ENCODE assay signal across 15 cellular contexts in the genomic region with DNA sequence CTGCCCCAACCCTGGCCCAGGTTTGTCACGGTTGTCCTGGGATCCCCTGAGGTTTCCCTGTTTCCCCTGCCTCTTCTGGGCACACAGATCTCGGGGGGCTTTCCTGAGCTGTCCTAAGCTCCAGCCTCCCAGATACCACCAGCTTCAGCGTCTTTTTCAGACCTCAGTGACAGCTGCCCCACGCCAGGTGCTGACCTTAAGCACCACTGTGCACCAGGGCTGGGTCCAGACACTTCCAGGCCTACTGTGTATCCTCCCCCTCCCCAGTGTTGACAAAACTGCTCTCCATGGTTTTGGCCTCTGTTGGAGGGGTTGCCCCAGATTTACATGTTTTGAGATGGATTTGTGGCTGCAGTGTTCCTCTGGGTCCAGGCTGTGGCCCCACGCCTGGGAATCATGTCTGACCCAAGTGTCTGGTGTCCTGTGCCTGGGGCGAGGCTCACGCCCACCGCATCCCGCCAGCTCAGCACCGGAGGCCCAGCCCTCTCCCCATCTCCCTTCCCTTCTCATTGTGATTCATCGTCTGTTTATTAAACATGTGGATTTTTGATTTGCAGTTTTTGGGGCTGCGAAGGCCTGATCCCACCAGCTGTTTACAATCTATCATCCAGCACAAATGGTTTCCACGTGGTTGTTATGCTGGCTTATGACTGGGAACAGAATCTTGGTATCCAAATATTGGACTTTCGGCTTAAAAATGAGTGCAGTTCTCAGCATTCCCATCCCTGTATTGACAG.
DNase-seq lines count a peak whose midpoint lies in the region; ATAC-seq and TF ChIP-seq lines count a peak whose summit lies in the region.
"Had no signal": no experiment of that assay in that cellular context is flagged by ENCODE, and none has a peak within 500 bp of the region (broad histone marks: within the 10 kb centered on the region; RNA-seq: fewer than 3 reads in every experiment).

No MANE protein-coding gene starts in this region.

- H3K27ac Mint-ChIP-seq in progenitor cell of endocrine pancreas: peak overlapping the region; percentile 56
- H3K27ac Mint-ChIP-seq: IgD-negative memory B cell; naive thymus-derived CD4-positive, alpha-beta T cell had no signal

- H3K4me1 Mint-ChIP-seq in progenitor cell of endocrine pancreas (ENCODE audit: low read depth): peaks cover 4% of the 10 kb centered on the region
- H3K4me1 Mint-ChIP-seq: naive thymus-derived CD4-positive, alpha-beta T cell had no signal

- H3K36me3 Mint-ChIP-seq in progenitor cell of endocrine pancreas (ENCODE audit: insufficient read depth): no peaks in the 10 kb centered on the region
- H3K36me3 Mint-ChIP-seq: naive thymus-derived CD4-positive, alpha-beta T cell had no signal

- DNase-seq in AG20443 (ENCODE audit: low spot score): peak; percentile 77
- DNase-seq in M059J (ENCODE audit: low read depth): peak; percentile 54
- DNase-seq in foreskin fibroblast: peak; percentile 84 to 92
- DNase-seq in progenitor cell of endocrine pancreas (ENCODE audit: low spot score, unreplicated experiment): no peak
- no peak for DNase-seq in HPDE6-E6E7 (ENCODE audit: extremely low spot score)
- DNase-seq in A172 (ENCODE audit: low spot score): no peak
- DNase-seq in NCI-H146 treated with DMSO at 0.1 percent for 48 hours (lab: John Stamatoyannopoulos, UW; ENCODE audit: unreplicated experiment): no peak
- DNase-seq: activated effector memory CD4-positive, alpha-beta T cell treated with anti-CD3 and anti-CD28 coated beads, Interleukin-2, amount 50 U/mL, for 16 hours; erythroblast; naive thymus-derived CD4-positive, alpha-beta T cell; NCI-H187 treated with DMSO at 0.1 percent for 48 hours; SW 1271 had no signal

- H3K9me3 Mint-ChIP-seq in progenitor cell of endocrine pancreas (ENCODE audit: low read depth): peaks cover 4% of the 10 kb centered on the region

- ATAC-seq in HG03378 (IDR thresholded peaks at IDR 0.05; ENCODE audit: unreplicated experiment): no peak
- ATAC-seq: naive thymus-derived CD4-positive, alpha-beta T cell had no signal

- H3K4me3 ChIP-seq in foreskin fibroblast (ENCODE audit: low read depth in 1 of 2, low read length in 2 of 2): no peak overlapping the region
- H3K4me3 ChIP-seq: cardiac muscle cell had no signal

- H3K4me3 Mint-ChIP-seq in progenitor cell of endocrine pancreas (ENCODE audit: low read depth): no peak overlapping the region
- H3K4me3 Mint-ChIP-seq: IgD-negative memory B cell; naive thymus-derived CD4-positive, alpha-beta T cell had no signal

- H3K27me3 Mint-ChIP-seq in progenitor cell of endocrine pancreas: peaks cover 21% of the 10 kb centered on the region

- TF ChIP-seq CTCF in foreskin fibroblast (IDR thresholded peaks at IDR 0.05; ENCODE audit: low read depth, low read length): no peak
- TF ChIP-seq CTCF in progenitor cell of endocrine pancreas (IDR thresholded peaks at IDR 0.05; ENCODE audit: unreplicated experiment): no peak

Comparison
In these comparisons a context has a peak if more than half of its experiments do, and no peak if none do; other contexts are left out.
1. DNase-seq: peak in AG20443 (single experiment), M059J (single experiment) and foreskin fibroblast (2 of 2); none in progenitor cell of endocrine pancreas (single experiment), HPDE6-E6E7 (single experiment), A172 (single experiment) and NCI-H146 treated with DMSO at 0.1 percent for 48 hours (single experiment).